15 cellular contexts compared by ENCODE assay signal in genomic region chr4:154208424-154208823, GRCh38.
DNase-seq lines count a peak whose midpoint lies in the region; TF ChIP-seq lines count a peak whose summit lies in the region.
"Had no signal": no experiment of that assay in that cellular context is flagged by ENCODE, and none has a peak within 500 bp of the region (broad histone marks: within the 10 kb centered on the region; RNA-seq: fewer than 3 reads in every experiment).

No MANE protein-coding gene starts in this region.

- 96% methylated on average over 4 of the region's 5 CpGs for WGBS in mammary epithelial cell (ENCODE audit: low coverage, missing lambda C conversion rate)
- WGBS in thyroid gland, 2 donors, result 62 to 69% methylated on average over 5 of the region's 5 CpGs

- H3K27ac ChIP-seq in Karpas-422 (ENCODE audit: low read length) (no peak overlapping the region), mammary epithelial cell (ENCODE audit: insufficient read depth, low read depth, low read length) (no peak overlapping the region), thyroid gland (no peak overlapping the region)
- H3K27ac ChIP-seq: gastrocnemius medialis, neutrophil, right atrium auricular region had no signal

- H2AFZ ChIP-seq in Karpas-422 (ENCODE audit: low read length) (no peak overlapping the region), mammary epithelial cell (ENCODE audit: low read depth, low read length) (no peak overlapping the region)

- no peak for TF ChIP-seq POLR2A in thyroid gland (IDR thresholded peaks at IDR 0.05)

- H3K9me2 ChIP-seq in Karpas-422 (replicated peaks; ENCODE audit: insufficient read depth, low read length), result no peaks in the 10 kb centered on the region

- H3K4me1 ChIP-seq in Karpas-422 (ENCODE audit: low read length), result no peaks in the 10 kb centered on the region
- no peaks in the 10 kb centered on the region for H3K4me1 ChIP-seq in mammary epithelial cell (ENCODE audit: insufficient read depth, low read length)
- H3K4me1 ChIP-seq in thyroid gland, result no peaks in the 10 kb centered on the region
- H3K4me1 ChIP-seq: gastrocnemius medialis, right atrium auricular region had no signal

- intact Hi-C loops in mammary epithelial cell (cut with micrococcal nuclease), result no loop called here
- intact Hi-C loops in thyroid gland (cut with DNase I), result no loop called here

- H3K9ac ChIP-seq in Karpas-422 (ENCODE audit: low read length) (no peak overlapping the region), mammary epithelial cell (ENCODE audit: insufficient read depth, low read length) (no peak overlapping the region)

- in situ Hi-C loops in mammary epithelial cell (cut with MboI; ENCODE audit: low sequenced_read_pairs in 2 of 2), result no loop called here

- H3K27me3 ChIP-seq in Karpas-422 (ENCODE audit: low read length), result 0 out of 2 replicates have a peak, but pooled peaks cover 2% of the 10 kb centered on the region
- H3K27me3 ChIP-seq in mammary epithelial cell (ENCODE audit: insufficient read depth, low read length), result no peaks in the 10 kb centered on the region
- no peaks in the 10 kb centered on the region for H3K27me3 ChIP-seq in thyroid gland
- H3K27me3 ChIP-seq: gastrocnemius medialis, neutrophil, right atrium auricular region had no signal

- DNase-seq in ELR (ENCODE audit: low read depth) (peak; percentile 14), Karpas-422 (peak; percentile 52), mammary epithelial cell (peak; percentile 48), kidney tubule cell (ENCODE audit: low spot score) (peak; percentile 26), thyroid gland (no peak), NCI-H1417 treated with DMSO at 0.1 percent for 48 hours (lab: John Stamatoyannopoulos, UW) (no peak), activated T-cell treated with anti-CD3 and anti-CD28 coated beads for 4 hours (no peak)
- DNase-seq: activated B cell treated with CpG ODN at 0.5 μM for 24 hours, activated gamma-delta T cell treated with Interleukin-2 at 50 U/mL for 16 hours, gastrocnemius medialis, midbrain, NCI-H1105, T-helper 1 cell had no signal

- H3K4me2 ChIP-seq in Karpas-422 (ENCODE audit: low read depth, low read length, poor library complexity, severe bottlenecking), result no peak overlapping the region
- H3K4me2 ChIP-seq in mammary epithelial cell (ENCODE audit: insufficient read depth, low read depth, low read length), result no peak overlapping the region

- H3K36me3 ChIP-seq in Karpas-422 (ENCODE audit: insufficient read depth, low read length) (no peaks in the 10 kb centered on the region), mammary epithelial cell (ENCODE audit: insufficient read depth, low read length) (no peaks in the 10 kb centered on the region), thyroid gland (no peaks in the 10 kb centered on the region)
- H3K36me3 ChIP-seq: gastrocnemius medialis, neutrophil, right atrium auricular region had no signal

- H3K9me3 ChIP-seq in Karpas-422 (ENCODE audit: low read length) (no peaks in the 10 kb centered on the region), mammary epithelial cell (replicated peaks; ENCODE audit: insufficient read depth, low read length) (no peaks in the 10 kb centered on the region), thyroid gland (no peaks in the 10 kb centered on the region)
- H3K9me3 ChIP-seq: gastrocnemius medialis, neutrophil, right atrium auricular region had no signal

- dilution Hi-C loops in mammary epithelial cell (cut with HindIII; ENCODE audit: low sequenced_read_pairs), result loop anchor here (5.0 kb wide), 1 partner anchor 84 kb away; no protein-coding TSS in a partner anchor

- CTCF ChIA-PET in mammary epithelial cell (lab: Charles Lee; ENCODE audit: low non-redundant PET), result no interaction called here

- H3K79me2 ChIP-seq in Karpas-422 (ENCODE audit: low read length), result no peaks in the 10 kb centered on the region
- H3K79me2 ChIP-seq in mammary epithelial cell (ENCODE audit: insufficient read depth, low read length), result no peaks in the 10 kb centered on the region

- H4K20me1 ChIP-seq in Karpas-422 (ENCODE audit: insufficient read depth, low read depth, low read length), result no peaks in the 10 kb centered on the region
- H4K20me1 ChIP-seq in mammary epithelial cell (ENCODE audit: insufficient read depth, low read length), result no peaks in the 10 kb centered on the region

- BruUV-seq in mammary epithelial cell (replicated peaks; lab: Mats Ljungman, UMichigan), result no TSS peak

- H3K4me3 ChIP-seq in Karpas-422 (ENCODE audit: low read length) (no peak overlapping the region), mammary epithelial cell (replicated peaks in 1 of 3; ENCODE audit: insufficient read depth in 1 of 3, low read depth in 2 of 3, low read length in 3 of 3) (no peak overlapping the region), thyroid gland (replicated peaks in 1 of 3) (no peak overlapping the region)
- H3K4me3 ChIP-seq: gastrocnemius medialis, right atrium auricular region had no signal

- TF ChIP-seq CTCF in mammary epithelial cell (conservative IDR thresholded peaks at IDR 0.05 in 1 of 2, IDR thresholded peaks at IDR 0.05 in 1 of 2; ENCODE audit: extremely low read depth in 1 of 2, insufficient read depth in 1 of 2, low read depth in 1 of 2, low read length in 2 of 2), result no peak
- no peak for TF ChIP-seq CTCF in thyroid gland (IDR thresholded peaks at IDR 0.05)

Comparison
In these comparisons a context has a peak if more than half of its experiments do, and no peak if none do; other contexts are left out.
1. DNase-seq: peak in ELR (single experiment), Karpas-422 (single experiment), mammary epithelial cell (single experiment) and kidney tubule cell (single experiment); none in thyroid gland (0 of 2), NCI-H1417 treated with DMSO at 0.1 percent for 48 hours (single experiment) and activated T-cell treated with anti-CD3 and anti-CD28 coated beads for 4 hours (single experiment).